In the genomic region with DNA sequence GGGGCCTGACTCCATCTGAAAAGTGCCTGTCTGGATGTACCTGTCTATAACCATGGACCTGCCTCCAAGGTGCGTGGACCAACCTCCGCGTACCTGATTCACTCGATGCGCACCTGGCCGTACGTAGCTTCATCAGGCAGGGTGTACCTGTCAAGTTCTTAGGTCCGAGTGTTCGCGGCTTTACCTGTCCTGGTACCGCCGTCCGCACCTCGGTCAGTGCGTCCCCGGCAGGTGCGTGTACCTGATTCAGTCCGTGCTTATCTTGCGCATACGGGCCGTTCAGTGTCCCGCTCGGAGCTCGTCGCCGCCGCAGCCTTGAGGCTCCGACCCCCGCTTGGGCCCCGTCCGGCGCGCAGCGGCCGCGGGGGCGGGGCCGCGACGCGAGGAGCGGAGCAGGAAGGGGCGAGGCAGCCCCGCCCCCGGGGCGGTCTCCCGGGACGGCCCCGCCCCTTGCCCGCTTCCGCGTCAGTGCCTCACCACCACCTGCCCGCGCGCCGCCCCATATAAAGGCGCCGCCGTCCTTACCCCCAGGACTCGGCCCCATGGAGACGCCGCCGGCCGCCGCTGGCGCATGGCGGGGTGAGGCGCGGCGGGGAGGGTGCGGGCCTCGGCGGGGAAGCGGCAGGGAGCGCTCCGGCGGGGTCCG, we compare ENCODE assay signal across 1 cellular context.
TF ChIP-seq lines count a peak whose summit lies in the region.

A gene (plus strand): TSS at position 530 of the 646 bp plus-strand sequence. CDS start 917 bp downstream, outside the sequence.

TF ChIP-seq in HepG2, 621 proteins besides CTCF, POLR2A, EP300 and RAD21 (continued from another document and continues in another):
- TF ChIP-seq, protein P1, sequence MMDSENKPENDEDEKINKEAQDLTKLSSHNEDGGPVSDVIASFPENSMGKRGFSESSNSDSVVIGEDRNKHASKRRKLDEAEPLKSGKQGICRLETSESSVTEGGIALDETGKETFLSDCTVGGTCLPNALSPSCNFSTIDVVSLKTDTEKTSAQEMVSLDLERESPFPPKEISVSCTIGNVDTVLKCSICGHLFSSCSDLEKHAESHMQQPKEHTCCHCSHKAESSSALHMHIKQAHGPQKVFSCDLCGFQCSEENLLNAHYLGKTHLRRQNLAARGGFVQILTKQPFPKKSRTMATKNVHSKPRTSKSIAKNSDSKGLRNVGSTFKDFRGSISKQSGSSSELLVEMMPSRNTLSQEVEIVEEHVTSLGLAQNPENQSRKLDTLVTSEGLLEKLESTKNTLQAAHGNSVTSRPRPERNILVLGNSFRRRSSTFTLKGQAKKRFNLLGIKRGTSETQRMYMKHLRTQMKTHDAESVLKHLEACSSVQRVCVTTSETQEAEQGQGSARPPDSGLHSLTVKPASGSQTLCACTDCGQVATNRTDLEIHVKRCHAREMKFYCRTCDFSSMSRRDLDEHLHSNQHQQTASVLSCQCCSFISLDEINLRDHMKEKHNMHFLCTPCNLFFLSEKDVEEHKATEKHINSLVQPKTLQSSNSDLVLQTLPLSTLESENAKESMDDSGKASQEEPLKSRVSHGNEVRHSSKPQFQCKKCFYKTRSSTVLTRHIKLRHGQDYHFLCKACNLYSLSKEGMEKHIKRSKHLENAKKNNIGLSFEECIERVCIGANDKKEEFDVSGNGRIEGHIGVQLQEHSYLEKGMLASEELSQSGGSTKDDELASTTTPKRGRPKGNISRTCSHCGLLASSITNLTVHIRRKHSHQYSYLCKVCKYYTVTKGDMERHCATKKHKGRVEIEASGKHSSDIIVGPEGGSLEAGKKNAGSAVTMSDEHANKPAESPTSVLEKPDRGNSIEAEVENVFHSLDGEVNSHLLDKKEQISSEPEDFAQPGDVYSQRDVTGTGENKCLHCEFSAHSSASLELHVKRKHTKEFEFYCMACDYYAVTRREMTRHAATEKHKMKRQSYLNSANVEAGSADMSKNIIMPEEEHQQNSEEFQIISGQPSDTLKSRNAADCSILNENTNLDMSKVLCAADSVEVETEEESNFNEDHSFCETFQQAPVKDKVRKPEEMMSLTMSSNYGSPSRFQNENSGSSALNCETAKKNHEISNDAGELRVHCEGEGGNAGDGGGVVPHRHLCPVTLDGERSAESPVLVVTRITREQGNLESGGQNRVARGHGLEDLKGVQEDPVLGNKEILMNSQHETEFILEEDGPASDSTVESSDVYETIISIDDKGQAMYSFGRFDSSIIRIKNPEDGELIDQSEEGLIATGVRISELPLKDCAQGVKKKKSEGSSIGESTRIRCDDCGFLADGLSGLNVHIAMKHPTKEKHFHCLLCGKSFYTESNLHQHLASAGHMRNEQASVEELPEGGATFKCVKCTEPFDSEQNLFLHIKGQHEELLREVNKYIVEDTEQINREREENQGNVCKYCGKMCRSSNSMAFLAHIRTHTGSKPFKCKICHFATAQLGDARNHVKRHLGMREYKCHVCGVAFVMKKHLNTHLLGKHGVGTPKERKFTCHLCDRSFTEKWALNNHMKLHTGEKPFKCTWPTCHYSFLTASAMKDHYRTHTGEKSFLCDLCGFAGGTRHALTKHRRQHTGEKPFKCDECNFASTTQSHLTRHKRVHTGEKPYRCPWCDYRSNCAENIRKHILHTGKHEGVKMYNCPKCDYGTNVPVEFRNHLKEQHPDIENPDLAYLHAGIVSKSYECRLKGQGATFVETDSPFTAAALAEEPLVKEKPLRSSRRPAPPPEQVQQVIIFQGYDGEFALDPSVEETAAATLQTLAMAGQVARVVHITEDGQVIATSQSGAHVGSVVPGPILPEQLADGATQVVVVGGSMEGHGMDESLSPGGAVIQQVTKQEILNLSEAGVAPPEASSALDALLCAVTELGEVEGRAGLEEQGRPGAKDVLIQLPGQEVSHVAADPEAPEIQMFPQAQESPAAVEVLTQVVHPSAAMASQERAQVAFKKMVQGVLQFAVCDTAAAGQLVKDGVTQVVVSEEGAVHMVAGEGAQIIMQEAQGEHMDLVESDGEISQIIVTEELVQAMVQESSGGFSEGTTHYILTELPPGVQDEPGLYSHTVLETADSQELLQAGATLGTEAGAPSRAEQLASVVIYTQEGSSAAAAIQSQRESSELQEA (CRISPR knock-in tag; IDR thresholded peaks at IDR 0.05; ENCODE audit: not compliant biosample characterization) = no peak
- no peak for TF ChIP-seq SOX13 (IDR thresholded peaks at IDR 0.05)
- TF ChIP-seq SOX13 (CRISPR knock-in tag; conservative IDR thresholded peaks at IDR 0.05 in 1 of 2, IDR thresholded peaks at IDR 0.05 in 1 of 2) = peak in 1 of 2 experiments; percentile 7; a peak in 1 of 4 replicates
- TF ChIP-seq HNRNPK (IDR thresholded peaks at IDR 0.05; ENCODE audit: low read depth, low read length, poor library complexity, severe bottlenecking) = peak; percentile 90
- 0 out of 2 replicates have a peak, but pooled peaks have one; percentile 9 for TF ChIP-seq ZNF264 (CRISPR knock-in tag; IDR thresholded peaks at IDR 0.05)
- peak; percentile 18; the same call in 1 of the 2 replicates for TF ChIP-seq NCOA2 (CRISPR knock-in tag; IDR thresholded peaks at IDR 0.05)
- TF ChIP-seq HCFC1 (IDR thresholded peaks at IDR 0.05; ENCODE audit: low read depth, low read length) = 0 out of 2 replicates have a peak, but pooled peaks have one; percentile 7
- TF ChIP-seq NKX3-1 (CRISPR knock-in tag; IDR thresholded peaks at IDR 0.05) = no peak
- peak; percentile 60; the same call in 1 of the 2 replicates for TF ChIP-seq ZNF616 (CRISPR knock-in tag; IDR thresholded peaks at IDR 0.05; ENCODE audit: low read depth)
- peak; percentile 75; the same call in 1 of the 2 replicates for TF ChIP-seq ZNF564 (CRISPR knock-in tag; IDR thresholded peaks at IDR 0.05)
- TF ChIP-seq ZNF782 (CRISPR knock-in tag; IDR thresholded peaks at IDR 0.05; ENCODE audit: borderline replicate concordance) = 0 out of 2 replicates have a peak, but pooled peaks have one; percentile 3
- no peak for TF ChIP-seq CC2D1A (CRISPR knock-in tag; IDR thresholded peaks at IDR 0.05)
- no peak for TF ChIP-seq AKAP8 (CRISPR knock-in tag; IDR thresholded peaks at IDR 0.05)
- TF ChIP-seq, protein P2, sequence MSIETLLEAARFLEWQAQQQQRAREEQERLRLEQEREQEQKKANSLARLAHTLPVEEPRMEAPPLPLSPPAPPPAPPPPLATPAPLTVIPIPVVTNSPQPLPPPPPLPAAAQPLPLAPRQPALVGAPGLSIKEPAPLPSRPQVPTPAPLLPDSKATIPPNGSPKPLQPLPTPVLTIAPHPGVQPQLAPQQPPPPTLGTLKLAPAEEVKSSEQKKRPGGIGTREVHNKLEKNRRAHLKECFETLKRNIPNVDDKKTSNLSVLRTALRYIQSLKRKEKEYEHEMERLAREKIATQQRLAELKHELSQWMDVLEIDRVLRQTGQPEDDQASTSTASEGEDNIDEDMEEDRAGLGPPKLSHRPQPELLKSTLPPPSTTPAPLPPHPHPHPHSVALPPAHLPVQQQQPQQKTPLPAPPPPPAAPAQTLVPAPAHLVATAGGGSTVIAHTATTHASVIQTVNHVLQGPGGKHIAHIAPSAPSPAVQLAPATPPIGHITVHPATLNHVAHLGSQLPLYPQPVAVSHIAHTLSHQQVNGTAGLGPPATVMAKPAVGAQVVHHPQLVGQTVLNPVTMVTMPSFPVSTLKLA (IDR thresholded peaks at IDR 0.05) = no peak
- TF ChIP-seq ZNF761 (CRISPR knock-in tag; conservative IDR thresholded peaks at IDR 0.05) = no peak
- 0 out of 2 replicates have a peak, but pooled peaks have one; percentile 14 for TF ChIP-seq NFKB2 (CRISPR knock-in tag; IDR thresholded peaks at IDR 0.05; ENCODE audit: borderline replicate concordance)
- no peak for TF ChIP-seq ZNF672 (CRISPR knock-in tag; IDR thresholded peaks at IDR 0.05)
- TF ChIP-seq, protein P3, sequence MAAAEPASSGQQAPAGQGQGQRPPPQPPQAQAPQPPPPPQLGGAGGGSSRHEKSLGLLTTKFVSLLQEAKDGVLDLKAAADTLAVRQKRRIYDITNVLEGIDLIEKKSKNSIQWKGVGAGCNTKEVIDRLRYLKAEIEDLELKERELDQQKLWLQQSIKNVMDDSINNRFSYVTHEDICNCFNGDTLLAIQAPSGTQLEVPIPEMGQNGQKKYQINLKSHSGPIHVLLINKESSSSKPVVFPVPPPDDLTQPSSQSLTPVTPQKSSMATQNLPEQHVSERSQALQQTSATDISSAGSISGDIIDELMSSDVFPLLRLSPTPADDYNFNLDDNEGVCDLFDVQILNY (CRISPR knock-in tag; conservative IDR thresholded peaks at IDR 0.05) = 0 out of 2 replicates have a peak, but pooled peaks have one; percentile 39
- TF ChIP-seq, protein P4, sequence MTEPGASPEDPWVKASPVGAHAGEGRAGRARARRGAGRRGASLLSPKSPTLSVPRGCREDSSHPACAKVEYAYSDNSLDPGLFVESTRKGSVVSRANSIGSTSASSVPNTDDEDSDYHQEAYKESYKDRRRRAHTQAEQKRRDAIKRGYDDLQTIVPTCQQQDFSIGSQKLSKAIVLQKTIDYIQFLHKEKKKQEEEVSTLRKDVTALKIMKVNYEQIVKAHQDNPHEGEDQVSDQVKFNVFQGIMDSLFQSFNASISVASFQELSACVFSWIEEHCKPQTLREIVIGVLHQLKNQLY (CRISPR knock-in tag; IDR thresholded peaks at IDR 0.05) = 0 out of 2 replicates have a peak, but pooled peaks have one; percentile 19
- TF ChIP-seq SP5 (CRISPR knock-in tag; IDR thresholded peaks at IDR 0.05; ENCODE audit: borderline replicate concordance, low read depth) = 0 out of 2 replicates have a peak, but pooled peaks have one; percentile 19
- no peak for TF ChIP-seq ZNF253 (CRISPR knock-in tag; IDR thresholded peaks at IDR 0.05; ENCODE audit: borderline replicate concordance)
- TF ChIP-seq PHF21A (CRISPR knock-in tag; IDR thresholded peaks at IDR 0.05) = peak; percentile 1; the same call in 1 of the 2 replicates
- TF ChIP-seq, protein P5, sequence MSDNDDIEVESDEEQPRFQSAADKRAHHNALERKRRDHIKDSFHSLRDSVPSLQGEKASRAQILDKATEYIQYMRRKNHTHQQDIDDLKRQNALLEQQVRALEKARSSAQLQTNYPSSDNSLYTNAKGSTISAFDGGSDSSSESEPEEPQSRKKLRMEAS (IDR thresholded peaks at IDR 0.05) = peak; percentile 67
- TF ChIP-seq PHF20 (CRISPR knock-in tag; IDR thresholded peaks at IDR 0.05) = peak; percentile 48
- TF ChIP-seq, protein P6, sequence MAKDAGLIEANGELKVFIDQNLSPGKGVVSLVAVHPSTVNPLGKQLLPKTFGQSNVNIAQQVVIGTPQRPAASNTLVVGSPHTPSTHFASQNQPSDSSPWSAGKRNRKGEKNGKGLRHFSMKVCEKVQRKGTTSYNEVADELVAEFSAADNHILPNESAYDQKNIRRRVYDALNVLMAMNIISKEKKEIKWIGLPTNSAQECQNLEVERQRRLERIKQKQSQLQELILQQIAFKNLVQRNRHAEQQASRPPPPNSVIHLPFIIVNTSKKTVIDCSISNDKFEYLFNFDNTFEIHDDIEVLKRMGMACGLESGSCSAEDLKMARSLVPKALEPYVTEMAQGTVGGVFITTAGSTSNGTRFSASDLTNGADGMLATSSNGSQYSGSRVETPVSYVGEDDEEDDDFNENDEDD (CRISPR knock-in tag; IDR thresholded peaks at IDR 0.05; ENCODE audit: borderline replicate concordance) = peak; percentile 63; the same call in 1 of the 2 replicates
- TF ChIP-seq PHF5A (CRISPR knock-in tag; IDR thresholded peaks at IDR 0.05; ENCODE audit: low read depth, unreplicated experiment) = peak; percentile 57
- TF ChIP-seq PHF8 (CRISPR knock-in tag; IDR thresholded peaks at IDR 0.05) = peak; percentile 64
- TF ChIP-seq SAFB2 (CRISPR knock-in tag; IDR thresholded peaks at IDR 0.05; ENCODE audit: borderline replicate concordance, low read depth) = no peak
- TF ChIP-seq CHCHD3 (CRISPR knock-in tag; IDR thresholded peaks at IDR 0.05) = 0 out of 2 replicates have a peak, but pooled peaks have one; percentile 26
- TF ChIP-seq CCDC6 (CRISPR knock-in tag; IDR thresholded peaks at IDR 0.05) = peak; percentile 57; the same call in 1 of the 2 replicates
- TF ChIP-seq ZSCAN25 (CRISPR knock-in tag; IDR thresholded peaks at IDR 0.05) = peak; percentile 39; the same call in 1 of the 2 replicates
- TF ChIP-seq SOX6 (IDR thresholded peaks at IDR 0.05) = no peak
- 0 out of 2 replicates have a peak, but pooled peaks have one; percentile 13 for TF ChIP-seq SOX6 (CRISPR knock-in tag; IDR thresholded peaks at IDR 0.05)
- no peak for TF ChIP-seq ZNF878 (CRISPR knock-in tag; IDR thresholded peaks at IDR 0.05)
- TF ChIP-seq, protein P7, sequence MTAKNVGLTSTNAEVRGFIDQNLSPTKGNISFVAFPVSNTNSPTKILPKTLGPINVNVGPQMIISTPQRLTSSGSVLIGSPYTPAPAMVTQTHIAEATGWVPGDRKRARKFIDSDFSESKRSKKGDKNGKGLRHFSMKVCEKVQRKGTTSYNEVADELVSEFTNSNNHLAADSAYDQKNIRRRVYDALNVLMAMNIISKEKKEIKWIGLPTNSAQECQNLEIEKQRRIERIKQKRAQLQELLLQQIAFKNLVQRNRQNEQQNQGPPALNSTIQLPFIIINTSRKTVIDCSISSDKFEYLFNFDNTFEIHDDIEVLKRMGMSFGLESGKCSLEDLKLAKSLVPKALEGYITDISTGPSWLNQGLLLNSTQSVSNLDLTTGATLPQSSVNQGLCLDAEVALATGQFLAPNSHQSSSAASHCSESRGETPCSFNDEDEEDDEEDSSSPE (CRISPR knock-in tag; IDR thresholded peaks at IDR 0.05) = peak; percentile 45; the same call in 1 of the 2 replicates
- peak; percentile 75 for TF ChIP-seq ELF1 (CRISPR knock-in tag; IDR thresholded peaks at IDR 0.05)
- TF ChIP-seq ZNF225 (CRISPR knock-in tag; IDR thresholded peaks at IDR 0.05) = no peak
- TF ChIP-seq TCF7 (IDR thresholded peaks at IDR 0.05; ENCODE audit: low read depth) = no peak
- peak; percentile 92 for TF ChIP-seq HNRNPLL (IDR thresholded peaks at IDR 0.05; ENCODE audit: low read depth, low read length, poor library complexity, severe bottlenecking)
